In the genomic region with DNA sequence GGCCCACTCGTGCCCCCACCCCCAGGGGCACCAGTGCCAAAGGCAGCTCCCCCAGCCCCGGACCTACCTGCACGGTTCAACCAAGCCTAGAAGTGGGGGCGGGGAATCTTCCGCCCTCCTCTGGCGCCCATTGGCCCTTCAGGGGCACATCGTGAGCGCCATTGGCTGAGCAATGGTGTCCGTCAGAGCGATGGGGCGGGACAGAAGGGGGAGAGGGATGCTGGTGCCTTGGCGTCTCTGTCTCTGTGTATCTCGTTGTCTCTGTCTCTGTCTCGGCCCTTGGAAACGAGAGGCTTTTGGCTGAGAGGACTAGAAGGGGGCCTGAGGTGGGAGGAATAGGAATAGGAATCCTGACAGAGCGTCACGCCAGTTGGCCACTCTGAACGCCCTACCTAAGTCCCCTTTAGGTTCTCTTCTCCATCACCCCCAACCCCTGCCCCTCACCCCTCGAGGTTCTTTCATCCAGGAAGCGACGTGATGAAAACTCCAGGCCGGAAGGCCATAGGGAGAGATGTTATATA, we compare ENCODE assay signal across 8 cellular contexts. TPM values are rescaled to one million over a fixed set of nuclear protein-coding genes. Genes with fewer than 3 reads are reported as not detected.
A peak's percentile ranks its signal among the peaks of the same experiment; 100 is the strongest.
DNase-seq lines count a peak whose midpoint lies in the region; ATAC-seq, FAIRE-seq and TF ChIP-seq lines count a peak whose summit lies in the region.
"Not testable (repeated sequence)": the region's sequence is repeated elsewhere in the genome, so short reads cannot be mapped to it uniquely, and the experiment has no call there.

No MANE protein-coding gene starts in this region.

- intact Hi-C loops in right cardiac atrium (cut with DNase I); psoas muscle (cut with DNase I): not testable (repeated sequence)

- H3K4me3 Mint-ChIP-seq in T-helper 1 cell treated with Interleukin-12 subunit alpha and Interleukin-12 subunit beta and Interleukin-4 antibody, amounts not matched to agents 30 μg/mL and 1 μg/mL, for 36 hours = peak overlapping the region; percentile 82

- DNase-seq in NCI-H1694 (lab: John Stamatoyannopoulos, UW) (peak; percentile 99), anterior cingulate cortex (lab: John Stamatoyannopoulos, UW) (peak; percentile 60 to 99 (median 95)), right cardiac atrium (peak; percentile 95 to 99 (median 96)), psoas muscle (peak; percentile 96), urothelium cell line (ENCODE audit: low spot score) (peak; percentile 86)

- peak overlapping the region; percentile 76 for H3K27ac Mint-ChIP-seq in T-helper 1 cell treated with Interleukin-12 subunit alpha and Interleukin-12 subunit beta and Interleukin-4 antibody, amounts not matched to agents 30 μg/mL and 1 μg/mL, for 36 hours

- TF ChIP-seq CTCF in psoas muscle (IDR thresholded peaks at IDR 0.05) = not testable (repeated sequence)

- H3K9me3 ChIP-seq in right cardiac atrium (ENCODE audit: control insufficient read depth, low read length); psoas muscle: not testable (repeated sequence)

- H3K4me1 ChIP-seq in right cardiac atrium (ENCODE audit: control insufficient read depth, insufficient read depth, low read length); psoas muscle: not testable (repeated sequence)

- H3K27me3 ChIP-seq in right cardiac atrium (ENCODE audit: control insufficient read depth, insufficient read depth); psoas muscle (ENCODE audit: insufficient read depth in 3 of 3, low read length in 2 of 3): not testable (repeated sequence)

- not testable (repeated sequence) for H3K36me3 ChIP-seq in psoas muscle (ENCODE audit: insufficient read depth in 1 of 2, low read depth in 1 of 2)

- H3K27ac ChIP-seq in right cardiac atrium (ENCODE audit: low read length); psoas muscle: not testable (repeated sequence)

- not testable (repeated sequence) for H3K36me3 Mint-ChIP-seq in T-helper 1 cell treated with Interleukin-12 subunit alpha and Interleukin-12 subunit beta and Interleukin-4 antibody, amounts not matched to agents 30 μg/mL and 1 μg/mL, for 36 hours (ENCODE audit: low read depth)

- ATAC-seq in HG02884 (IDR thresholded peaks at IDR 0.05; ENCODE audit: unreplicated experiment) (peak; percentile 98), right cardiac atrium (peak; percentile 100), psoas muscle (peak; percentile 100)

- not testable (repeated sequence) for H3K4me1 Mint-ChIP-seq in T-helper 1 cell treated with Interleukin-12 subunit alpha and Interleukin-12 subunit beta and Interleukin-4 antibody, amounts not matched to agents 30 μg/mL and 1 μg/mL, for 36 hours (ENCODE audit: low read depth)

- FAIRE-seq in urothelium cell line (lab: Jason Lieb, UNC) = peak; percentile 30

- under 1% methylated on average over 19 of the region's 22 CpGs for WGBS in right cardiac atrium
- 0 to 1% (median 1%) methylated on average over 12 to 21 of the region's 22 CpGs for WGBS in psoas muscle, 3 donors

- TF ChIP-seq POLR2A in GM15510 (IDR thresholded peaks at IDR 0.05; ENCODE audit: borderline replicate concordance, extremely low read depth, insufficient read length) = peak; percentile 34

- H3K4me3 ChIP-seq in right cardiac atrium (ENCODE audit: low read length) (peak overlapping the region; percentile 74), psoas muscle (peak overlapping the region; percentile 65)

- H3K9me3 Mint-ChIP-seq in T-helper 1 cell treated with Interleukin-12 subunit alpha and Interleukin-12 subunit beta and Interleukin-4 antibody, amounts not matched to agents 30 μg/mL and 1 μg/mL, for 36 hours = not testable (repeated sequence)

- not testable (repeated sequence) for H3K27me3 Mint-ChIP-seq in T-helper 1 cell treated with Interleukin-12 subunit alpha and Interleukin-12 subunit beta and Interleukin-4 antibody, amounts not matched to agents 30 μg/mL and 1 μg/mL, for 36 hours (ENCODE audit: low read depth)

RNA-seq across cellular contexts. Expression of gene KANSL1, which starts 32.1 kb away (rescaled TPM):
- 10 to 100 TPM; 36.2 to 53.8 (median 43.7) TPM for total RNA-seq in right cardiac atrium
- polyA plus RNA-seq in right cardiac atrium = 15.9 TPM
- 10 to 100 TPM; 25.8 to 37.5 (median 34.1) TPM for total RNA-seq in psoas muscle
- polyA plus RNA-seq in psoas muscle = 10 to 100 TPM in 1 of 3 donors, 1 to 10 TPM in 2; 6.9 to 15.3 (median 9.8) TPM
